ENCODE assay signal across 8 cellular contexts in the genomic region with DNA sequence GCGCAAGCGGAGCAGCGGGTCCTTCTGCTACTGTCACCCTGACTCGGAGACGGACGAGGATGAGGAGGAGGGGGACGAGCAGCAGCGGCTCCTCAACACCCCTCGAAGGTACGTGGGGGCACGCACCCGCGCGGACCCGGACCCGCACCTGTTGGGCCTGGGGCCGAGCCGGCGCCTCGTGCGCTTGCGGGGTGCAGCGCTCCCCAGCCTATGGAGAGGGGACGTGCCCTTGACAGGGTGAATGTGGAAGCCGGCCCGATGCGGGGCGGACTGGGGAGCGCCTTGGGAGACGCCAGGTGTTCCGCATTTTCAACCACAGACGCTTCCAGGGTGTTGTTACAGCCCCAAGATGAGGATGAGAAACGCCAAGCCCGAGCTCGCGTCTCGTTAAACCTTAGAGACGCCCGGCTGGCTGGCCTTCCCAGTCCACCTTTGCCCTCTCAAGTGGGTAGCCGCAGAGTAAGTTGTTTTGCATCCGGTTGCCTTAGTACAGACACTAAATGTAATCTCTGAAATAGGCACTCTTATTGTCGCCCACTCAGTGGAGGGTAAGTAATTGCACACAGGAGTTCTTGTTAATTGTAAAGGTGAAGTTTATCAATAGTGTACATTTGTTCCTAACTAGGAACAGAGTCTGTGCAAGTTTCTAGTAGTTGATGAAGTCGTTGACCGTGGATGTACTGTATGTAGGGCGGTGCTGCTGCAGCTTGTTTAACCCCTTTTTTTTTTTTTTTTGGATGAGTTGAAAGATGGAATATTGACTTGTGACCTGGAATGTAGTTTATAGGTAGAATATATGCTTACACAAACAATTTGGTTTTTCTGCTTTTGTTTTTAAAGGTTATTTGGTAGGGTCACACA. TPM values are rescaled to one million over a fixed set of nuclear protein-coding genes. Genes with fewer than 3 reads are reported as not detected.
DNase-seq lines count a peak whose midpoint lies in the region; ATAC-seq, FAIRE-seq and TF ChIP-seq lines count a peak whose summit lies in the region.

No MANE protein-coding gene starts in this region.

- H3K4me3 ChIP-seq in bronchial epithelial cell (ENCODE audit: low read depth, low read length) (peak overlapping the region; percentile 97), kidney epithelial cell (ENCODE audit: low read depth, low read length) (peak overlapping the region; percentile 80)

- no peaks in the 10 kb centered on the region for H3K27me3 ChIP-seq in bronchial epithelial cell (ENCODE audit: control insufficient read depth, insufficient read depth, low read length)
- H3K27me3 ChIP-seq in kidney epithelial cell (ENCODE audit: control insufficient read depth, insufficient read depth, low read length), result no peaks in the 10 kb centered on the region

- TF ChIP-seq CTCF in bronchial epithelial cell (IDR thresholded peaks at IDR 0.05; ENCODE audit: insufficient read depth, low read length, severe bottlenecking) (no peak), kidney epithelial cell (IDR thresholded peaks at IDR 0.05; ENCODE audit: insufficient read depth, low read length, poor library complexity, severe bottlenecking) (no peak)

- FAIRE-seq in bronchial epithelial cell (lab: Jason Lieb, UNC), result no peak

- H3K36me3 ChIP-seq in bronchial epithelial cell (ENCODE audit: control insufficient read depth, insufficient read depth, low read length) (no peaks in the 10 kb centered on the region), kidney epithelial cell (ENCODE audit: control insufficient read depth, insufficient read depth, low read length) (no peaks in the 10 kb centered on the region)

- ATAC-seq in GM21529 (IDR thresholded peaks at IDR 0.05; ENCODE audit: unreplicated experiment), result peak; percentile 33

- peak; percentile 65 for DNase-seq in DMS 273 (lab: John Stamatoyannopoulos, UW; ENCODE audit: unreplicated experiment)
- peak; percentile 10 for DNase-seq in HuH-7.5 (ENCODE audit: low spot score)
- DNase-seq in T-helper 9 cell, result peak; percentile 26
- peak; percentile 15 for DNase-seq in bronchial epithelial cell (ENCODE audit: low read depth)
- no peak for DNase-seq in kidney epithelial cell (ENCODE audit: low read depth)
- DNase-seq in stimulated activated CD4-positive, alpha-beta T cell treated with anti-CD3 and anti-CD28 coated beads, Interleukin-1b, Interleukin-23, amount 100 ng/mL, for 48 hours, result peak; percentile 33
- no peak for DNase-seq in midbrain (lab: John Stamatoyannopoulos, UW)

RNA-seq across cellular contexts. Expression of a gene that starts 0.8 kb away (rescaled TPM):
- total RNA-seq in bronchial epithelial cell (8.3 and 9.5 TPM in 2 replicates), kidney epithelial cell (10.7 and 12.2 TPM in 2 replicates)

Comparison
In these comparisons a context has a peak if more than half of its experiments do, and no peak if none do; other contexts are left out.
1. DNase-seq: peak in DMS 273 (single experiment), HuH-7.5 (single experiment), T-helper 9 cell (single experiment), bronchial epithelial cell (single experiment) and stimulated activated CD4-positive, alpha-beta T cell treated with anti-CD3 and anti-CD28 coated beads, Interleukin-1b, Interleukin-23, amount 100 ng/mL, for 48 hours (single experiment); none in kidney epithelial cell (single experiment) and midbrain (single experiment).